Comparison of ENCODE assay signal across 28 cellular contexts in the genomic region with DNA sequence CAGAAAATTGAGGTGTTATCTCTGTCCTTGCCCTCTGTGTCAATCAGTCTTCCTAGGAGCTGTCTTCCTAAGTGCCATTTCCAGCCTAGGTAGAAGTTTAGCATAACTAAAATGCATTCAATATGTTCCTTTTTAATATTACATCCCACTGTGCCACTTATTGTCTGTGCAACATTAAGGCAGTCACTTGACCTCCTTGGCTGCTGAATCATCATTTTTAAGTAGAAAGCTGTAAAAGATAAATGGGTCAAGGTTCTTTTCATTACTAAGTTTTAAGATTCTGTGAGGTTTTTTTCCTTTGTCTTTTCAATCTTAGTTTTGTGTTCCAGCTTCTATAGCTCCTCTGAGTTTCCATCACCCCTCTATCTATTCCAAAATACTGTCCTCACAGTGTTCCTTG.
"Had no signal": no experiment of that assay in that cellular context is flagged by ENCODE, and none has a peak within 500 bp of the region (broad histone marks: within the 10 kb centered on the region; RNA-seq: fewer than 3 reads in every experiment).

No MANE protein-coding gene starts in this region.

- H3K4me1 ChIP-seq: stomach, suprapubic skin, testis, thyroid gland, tibial artery, tibial nerve, transverse colon, upper lobe of left lung, upper lobe of right lung, uterus, vagina had no signal

- H3K4me1 Mint-ChIP-seq: stimulated activated effector memory CD8-positive, alpha-beta T cell treated with anti-CD3 and anti-CD28 coated beads, Interleukin-12 subunit alpha, Interleukin-12 subunit beta, amount 100 ng/mL, for 72 hours; stimulated activated memory B cell treated with anti-CD40 and anti-IgM and Interleukin-4, amounts not matched to agents 10 μg/mL and 1 μg/mL and 100 μg/mL, for 72 hours; stimulated activated naive B cell treated with anti-CD40 and anti-IgM and Interleukin-4, amounts not matched to agents 10 μg/mL and 1 μg/mL and 100 μg/mL, for 72 hours; stimulated activated naive CD8-positive, alpha-beta T cell treated with anti-CD3 and anti-CD28 coated beads, Interleukin-15, amount 100 ng/mL, for 72 hours had no signal

- H3K27me3 ChIP-seq: stomach, testis, thyroid gland, tibial artery, tibial nerve, transverse colon, upper lobe of left lung, upper lobe of right lung, uterus, vagina had no signal

- H3K9me3 Mint-ChIP-seq: stimulated activated naive CD8-positive, alpha-beta T cell treated with anti-CD3 and anti-CD28 coated beads, Interleukin-15, amount 100 ng/mL, for 72 hours; stimulated activated naive CD8-positive, alpha-beta T cell treated with anti-CD3 and anti-CD28 coated beads, Interleukin-15, Interleukin-2, amounts not matched to agents 100 ng/mL and 50 ng/mL, for 24 hours; type B pancreatic cell had no signal

- H3K27ac Mint-ChIP-seq: stimulated activated effector memory CD8-positive, alpha-beta T cell treated with anti-CD3 and anti-CD28 coated beads, Interleukin-12 subunit alpha, Interleukin-12 subunit beta, amount 100 ng/mL, for 72 hours; stimulated activated memory B cell treated with anti-CD40 and anti-IgM and Interleukin-4, amounts not matched to agents 10 μg/mL and 1 μg/mL and 100 μg/mL, for 72 hours; stimulated activated naive B cell treated with anti-CD40 and anti-IgM and Interleukin-4, amounts not matched to agents 10 μg/mL and 1 μg/mL and 100 μg/mL, for 72 hours; stimulated activated naive CD8-positive, alpha-beta T cell treated with anti-CD3 and anti-CD28 coated beads, Interleukin-15, amount 100 ng/mL, for 72 hours; stimulated activated naive CD8-positive, alpha-beta T cell treated with anti-CD3 and anti-CD28 coated beads, Interleukin-15, Interleukin-2, amounts not matched to agents 100 ng/mL and 50 ng/mL, for 24 hours; type B pancreatic cell had no signal

- H3K36me3 Mint-ChIP-seq: stimulated activated effector memory CD8-positive, alpha-beta T cell treated with anti-CD3 and anti-CD28 coated beads, Interleukin-12 subunit alpha, Interleukin-12 subunit beta, amount 100 ng/mL, for 72 hours; stimulated activated memory B cell treated with anti-CD40 and anti-IgM and Interleukin-4, amounts not matched to agents 10 μg/mL and 1 μg/mL and 100 μg/mL, for 72 hours; stimulated activated naive B cell treated with anti-CD40 and anti-IgM and Interleukin-4, amounts not matched to agents 10 μg/mL and 1 μg/mL and 100 μg/mL, for 72 hours; type B pancreatic cell had no signal

- H3K9me3 ChIP-seq: stomach, suprapubic skin, testis, thoracic aorta, thyroid gland, tibial artery, tibial nerve, transverse colon, upper lobe of left lung, upper lobe of right lung, uterus, vagina had no signal

- H3K27me3 Mint-ChIP-seq: stimulated activated memory B cell treated with anti-CD40 and anti-IgM and Interleukin-4, amounts not matched to agents 10 μg/mL and 1 μg/mL and 100 μg/mL, for 72 hours; stimulated activated naive B cell treated with anti-CD40 and anti-IgM and Interleukin-4, amounts not matched to agents 10 μg/mL and 1 μg/mL and 100 μg/mL, for 72 hours; stimulated activated naive CD8-positive, alpha-beta T cell treated with anti-CD3 and anti-CD28 coated beads, Interleukin-15, amount 100 ng/mL, for 72 hours; stimulated activated naive CD8-positive, alpha-beta T cell treated with anti-CD3 and anti-CD28 coated beads, Interleukin-15, Interleukin-2, amounts not matched to agents 100 ng/mL and 50 ng/mL, for 24 hours had no signal

- ATAC-seq: stimulated activated effector memory CD8-positive, alpha-beta T cell treated with anti-CD3 and anti-CD28 coated beads, Interleukin-12 subunit alpha, Interleukin-12 subunit beta, amount 100 ng/mL, for 72 hours; stimulated activated memory B cell treated with anti-CD40 and anti-IgM and Interleukin-4, amounts not matched to agents 10 μg/mL and 1 μg/mL and 100 μg/mL, for 72 hours; stimulated activated naive B cell treated with anti-CD40 and anti-IgM and Interleukin-4, amounts not matched to agents 10 μg/mL and 1 μg/mL and 100 μg/mL, for 72 hours; stimulated activated naive CD8-positive, alpha-beta T cell treated with anti-CD3 and anti-CD28 coated beads, Interleukin-15, amount 100 ng/mL, for 72 hours; stimulated activated naive CD8-positive, alpha-beta T cell treated with anti-CD3 and anti-CD28 coated beads, Interleukin-15, Interleukin-2, amounts not matched to agents 100 U/mL and 50 U/mL, for 24 hours; upper lobe of right lung had no signal

- H3K36me3 ChIP-seq: stomach, suprapubic skin, thoracic aorta, thyroid gland, tibial artery, tibial nerve, transverse colon, upper lobe of left lung, upper lobe of right lung, uterus, vagina had no signal

- H3K4me3 Mint-ChIP-seq: stimulated activated effector memory CD8-positive, alpha-beta T cell treated with anti-CD3 and anti-CD28 coated beads, Interleukin-12 subunit alpha, Interleukin-12 subunit beta, amount 100 ng/mL, for 72 hours; stimulated activated memory B cell treated with anti-CD40 and anti-IgM and Interleukin-4, amounts not matched to agents 10 μg/mL and 1 μg/mL and 100 μg/mL, for 72 hours; stimulated activated naive B cell treated with anti-CD40 and anti-IgM and Interleukin-4, amounts not matched to agents 10 μg/mL and 1 μg/mL and 100 μg/mL, for 72 hours; stimulated activated naive CD8-positive, alpha-beta T cell treated with anti-CD3 and anti-CD28 coated beads, Interleukin-15, amount 100 ng/mL, for 72 hours; stimulated activated naive CD8-positive, alpha-beta T cell treated with anti-CD3 and anti-CD28 coated beads, Interleukin-15, Interleukin-2, amounts not matched to agents 100 ng/mL and 50 ng/mL, for 24 hours; type B pancreatic cell had no signal

- H3K4me3 ChIP-seq: stomach, suprapubic skin, testis, thoracic aorta, thyroid gland, tibial artery, tibial nerve, transverse colon, upper lobe of left lung, upper lobe of right lung, uterus, vagina had no signal

- H3K27ac ChIP-seq: stomach, suprapubic skin, testis, thoracic aorta, thyroid gland, tibial artery, tibial nerve, transverse colon, upper lobe of left lung, upper lobe of right lung, uterus, vagina had no signal

- DNase-seq: stimulated activated CD4-positive, alpha-beta T cell treated with anti-CD3 and anti-CD28 coated beads, Interleukin-2, amount 100 ng/mL, for 48 hours; stimulated activated CD4-positive, alpha-beta T cell treated with anti-CD3 and anti-CD28 coated beads, Interleukin-4, amount 100 ng/mL, for 1 hour; stimulated activated CD4-positive, alpha-beta T cell treated with anti-CD3 and anti-CD28 coated beads, Interleukin-4, amount 100 ng/mL, for 24 hours; stimulated activated CD4-positive, alpha-beta T cell treated with anti-CD3 and anti-CD28 coated beads, Interleukin-4, amount 100 ng/mL, for 4 hours; stimulated activated CD8-positive, alpha-beta memory T cell treated with anti-CD3 and anti-CD28 coated beads, Interleukin-4, amount 100 ng/mL, for 48 hours; stimulated activated naive B cell treated with anti-CD40 and anti-IgM and Interleukin-4, amounts not matched to agents 10 μg/mL and 1 μg/mL and 100 μg/mL, for 72 hours; stimulated activated naive CD4-positive, alpha-beta T cell; stimulated activated naive CD4-positive, alpha-beta T cell treated with Interleukin-2 at 50 U/mL for 16 hours; stimulated activated naive CD8-positive, alpha-beta T cell treated with anti-CD3 and anti-CD28 coated beads, Interleukin-15, amount 100 ng/mL, for 72 hours; stimulated activated naive CD8-positive, alpha-beta T cell treated with anti-CD3 and anti-CD28 coated beads, Interleukin-15, Interleukin-2, amounts not matched to agents 100 U/mL and 50 U/mL, for 24 hours; stomach; substantia nigra; testis; thyroid gland; tibial artery; transverse colon; trophoblast cell; upper lobe of left lung; upper lobe of right lung; uterus had no signal
